Comparison of ENCODE assay signal across 17 cellular contexts in the genomic region with DNA sequence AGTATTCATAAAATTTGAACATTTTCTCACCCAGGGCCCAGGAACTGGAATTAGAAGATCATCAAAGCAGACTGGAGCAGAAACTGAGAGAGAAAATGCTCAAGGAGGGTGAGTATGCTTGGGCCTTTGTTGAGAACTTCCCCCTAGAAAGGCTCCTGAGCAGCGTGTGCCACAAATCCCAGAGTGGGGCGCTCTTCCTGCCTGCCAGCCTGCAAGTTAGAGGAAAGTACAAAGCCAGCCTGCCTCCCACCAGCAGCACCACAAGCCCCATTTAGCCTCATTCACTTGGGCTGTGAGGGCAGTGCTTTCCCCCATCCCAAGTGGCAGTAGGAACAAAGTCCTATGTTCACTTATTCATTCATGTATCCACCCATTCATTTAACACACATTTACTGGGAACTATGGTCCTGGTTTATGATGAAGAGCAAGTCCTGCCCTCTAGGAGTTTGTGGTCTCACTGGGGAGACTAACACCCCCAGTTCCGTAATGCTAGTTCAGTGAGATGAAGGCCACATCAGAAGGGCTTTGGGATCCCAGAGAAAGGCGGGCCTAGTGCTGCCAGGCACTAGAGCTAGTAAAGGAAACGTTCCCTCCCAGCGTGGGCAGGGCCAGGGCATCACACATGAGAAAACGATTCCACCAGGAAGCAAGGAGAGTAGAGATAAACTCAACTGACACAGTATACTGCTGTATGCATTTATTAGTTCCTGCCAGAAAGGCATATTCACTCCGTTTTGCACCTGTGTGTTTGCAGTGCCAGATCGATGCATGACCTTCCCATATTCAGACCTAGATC. TPM values are rescaled to one million over a fixed set of nuclear protein-coding genes. Genes with fewer than 3 reads are reported as not detected.
"Had no signal": no experiment of that assay in that cellular context is flagged by ENCODE, and none has a peak within 500 bp of the region (broad histone marks: within the 10 kb centered on the region; RNA-seq: fewer than 3 reads in every experiment).

No MANE protein-coding gene starts in this region.

- H3K9me3 Mint-ChIP-seq: activated naive CD4-positive, alpha-beta T cell treated with anti-CD3 and anti-CD28 coated beads, Interleukin-2, amount 50 U/mL, for 72 hours; activated T-cell treated with anti-CD3 and anti-CD28 coated beads, Interleukin-2, amount 50 U/mL, for 72 hours; effector memory CD8-positive, alpha-beta T cell had no signal

- H3K4me2 ChIP-seq: SK-N-SH had no signal

- H3K27ac ChIP-seq: left lung, prostate gland, right atrium auricular region, tibial artery, VCaP had no signal

- H3K4me3 ChIP-seq: left lung, prostate gland, right atrium auricular region, tibial artery had no signal

- H3K4me3 Mint-ChIP-seq: activated T-cell treated with anti-CD3 and anti-CD28 coated beads, Interleukin-2, amount 50 U/mL, for 72 hours; effector memory CD8-positive, alpha-beta T cell had no signal

- H3K27me3 ChIP-seq: left lung, right atrium auricular region, tibial artery had no signal

- H3K36me3 ChIP-seq: left lung, prostate gland, right atrium auricular region had no signal

- H3K27ac Mint-ChIP-seq: activated T-cell treated with anti-CD3 and anti-CD28 coated beads, Interleukin-2, amount 50 U/mL, for 72 hours had no signal

- H3K4me1 ChIP-seq: left lung, prostate gland, right atrium auricular region, tibial artery had no signal

- H3K27me3 Mint-ChIP-seq: effector memory CD8-positive, alpha-beta T cell had no signal

- H3K9ac ChIP-seq: SK-N-SH had no signal

- ATAC-seq: activated naive CD4-positive, alpha-beta T cell treated with anti-CD3 and anti-CD28 coated beads, Interleukin-2, amount 50 U/mL, for 72 hours; activated T-cell treated with anti-CD3 and anti-CD28 coated beads, Interleukin-2, amount 50 U/mL, for 72 hours; effector memory CD8-positive, alpha-beta T cell; left lung; stimulated activated naive CD8-positive, alpha-beta T cell treated with anti-CD3 and anti-CD28 coated beads, Interleukin-15, Interleukin-2, amounts not matched to agents 100 U/mL and 50 U/mL, for 24 hours had no signal

- DNase-seq: activated CD4-positive, alpha-beta T cell treated with anti-CD3 and anti-CD28 coated beads for 1 hour; activated CD8-positive, alpha-beta memory T cell treated with anti-CD3 and anti-CD28 coated beads for 24 hours; activated CD8-positive, alpha-beta memory T cell treated with anti-CD3 and anti-CD28 coated beads, Interleukin-2, amount 50 U/mL, for 48 hours; activated effector memory CD4-positive, alpha-beta T cell treated with anti-CD3 and anti-CD28 coated beads, Interleukin-2, amount 50 U/mL, for 16 hours; activated T-cell treated with anti-CD3 and anti-CD28 coated beads, Interleukin-2, amount 50 U/mL, for 72 hours; effector memory CD8-positive, alpha-beta T cell; left lung; midbrain; SK-N-SH; stimulated activated CD4-positive, alpha-beta T cell treated with anti-CD3 and anti-CD28 coated beads, Interleukin-2, amount 100 ng/mL, for 24 hours; stimulated activated naive CD8-positive, alpha-beta T cell treated with anti-CD3 and anti-CD28 coated beads, Interleukin-15, Interleukin-2, amounts not matched to agents 100 U/mL and 50 U/mL, for 24 hours; substantia nigra; tibial artery had no signal

- H3K36me3 Mint-ChIP-seq: activated naive CD4-positive, alpha-beta T cell treated with anti-CD3 and anti-CD28 coated beads, Interleukin-2, amount 50 U/mL, for 72 hours had no signal

RNA-seq across cellular contexts. Expression of a gene that starts 22.4 kb away (rescaled TPM):
- total RNA-seq: activated T-cell treated with anti-CD3 and anti-CD28 coated beads, Interleukin-2, amount 50 U/mL, for 72 hours had no signal
